In the genomic region with DNA sequence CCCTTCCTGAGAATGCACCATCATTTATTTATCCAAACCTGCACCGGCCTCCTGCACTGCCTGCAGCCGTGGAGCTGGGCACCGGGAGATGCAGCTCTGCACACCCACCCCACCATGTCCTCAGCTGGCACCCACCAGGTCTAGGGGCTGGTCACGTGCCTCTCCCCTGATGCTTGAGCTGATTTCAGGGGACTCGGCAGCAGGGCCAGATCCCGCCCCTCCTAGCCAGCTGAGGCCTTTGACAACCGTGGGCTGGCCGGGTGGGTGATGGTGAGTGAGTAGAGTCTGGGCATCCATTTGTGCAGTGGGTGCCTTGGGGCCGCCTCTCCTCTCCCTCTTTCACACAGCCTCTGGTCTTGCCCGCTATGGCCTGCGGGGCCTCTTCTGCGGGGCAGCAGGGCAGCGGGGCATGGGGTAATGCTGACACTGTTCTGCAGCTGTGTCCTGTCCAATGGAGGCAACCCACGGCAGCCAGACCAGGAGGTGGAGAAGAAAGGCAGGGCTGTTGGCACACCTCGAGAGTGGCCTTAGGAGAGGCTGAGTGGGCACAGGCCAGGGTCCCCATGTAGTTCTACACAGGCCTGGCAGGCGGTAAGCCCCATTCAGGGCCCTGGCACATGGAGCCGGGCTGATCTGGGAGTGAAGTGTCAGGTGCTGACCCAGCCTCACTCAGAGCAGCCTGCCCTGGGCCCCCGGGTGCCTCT, we compare ENCODE assay signal across 15 cellular contexts. TPM values are rescaled to one million over a fixed set of nuclear protein-coding genes. Genes with fewer than 3 reads are reported as not detected.
DNase-seq lines count a peak whose midpoint lies in the region; ATAC-seq and TF ChIP-seq lines count a peak whose summit lies in the region.
"Had no signal": no experiment of that assay in that cellular context is flagged by ENCODE, and none has a peak within 500 bp of the region (broad histone marks: within the 10 kb centered on the region; RNA-seq: fewer than 3 reads in every experiment).

No MANE protein-coding gene starts in this region.

- no peaks in the 10 kb centered on the region for H3K36me3 ChIP-seq in body of pancreas (replicated peaks in 1 of 2; ENCODE audit: insufficient read depth in 1 of 2, low read depth in 2 of 2)

- DNase-seq in Right ventricle myocardium inferior (ENCODE audit: missing footprints) (peak; percentile 54), left ventricle myocardium superior (no peak), body of pancreas (peak in 1 of 4 donors; percentile 21), neural crest cell (ENCODE audit: low read depth, low spot score) (no peak)
- no peak for DNase-seq in CD4-positive, alpha-beta T cell
- no peak for DNase-seq in activated naive CD4-positive, alpha-beta T cell treated with anti-CD3 and anti-CD28 coated beads, Interleukin-2, amount 10 ng/mL, durations not matched to agents 7 days and 5 days
- DNase-seq: COR-L47, DMS 273 treated with DMSO at 0.1 percent for 48 hours, DMS53, DND-41, EL, H9 had no signal

- no peak for TF ChIP-seq POLR2A in body of pancreas (IDR thresholded peaks at IDR 0.05)

- peak overlapping the region; percentile 79 to 94 (median 84) for H3K27ac ChIP-seq in body of pancreas
- no peak overlapping the region for H3K27ac ChIP-seq in CD4-positive, alpha-beta T cell (ENCODE audit: low read depth, low read length)
- H3K27ac ChIP-seq: BLaER1 treated with 17β-estradiol and CSF1 and Interleukin-3, amounts not matched to agents 10 nM and 100 nM had no signal

- no peaks in the 10 kb centered on the region for H3K27me3 Mint-ChIP-seq in neural crest cell (ENCODE audit: low read depth)
- H3K27me3 Mint-ChIP-seq in CD4-positive, alpha-beta T cell: peaks cover 2% of the 10 kb centered on the region
- peaks cover 35% of the 10 kb centered on the region for H3K27me3 Mint-ChIP-seq in activated naive CD4-positive, alpha-beta T cell treated with anti-CD3 and anti-CD28 coated beads, Interleukin-2, amount 10 ng/mL, durations not matched to agents 7 days and 5 days

- H3K27ac Mint-ChIP-seq in neural crest cell (ENCODE audit: unreplicated experiment): no peak overlapping the region
- H3K27ac Mint-ChIP-seq in CD4-positive, alpha-beta T cell: no peak overlapping the region
- no peak overlapping the region for H3K27ac Mint-ChIP-seq in activated naive CD4-positive, alpha-beta T cell treated with anti-CD3 and anti-CD28 coated beads, Interleukin-2, amount 10 ng/mL, durations not matched to agents 7 days and 5 days
- H3K27ac Mint-ChIP-seq: B cell; CD8-positive, alpha-beta memory T cell; H9 had no signal

- H3K9me3 Mint-ChIP-seq in neural crest cell: no peaks in the 10 kb centered on the region
- no peaks in the 10 kb centered on the region for H3K9me3 Mint-ChIP-seq in CD4-positive, alpha-beta T cell
- peaks cover 2% of the 10 kb centered on the region for H3K9me3 Mint-ChIP-seq in activated naive CD4-positive, alpha-beta T cell treated with anti-CD3 and anti-CD28 coated beads, Interleukin-2, amount 10 ng/mL, durations not matched to agents 7 days and 5 days

- WGBS in body of pancreas, 2 donors: 76 to 79% methylated on average over 4 to 18 of the region's 18 CpGs

- CTCF ChIA-PET in CD4-positive, alpha-beta T cell (lab: Charles Lee): no interaction called here
- CTCF ChIA-PET in activated naive CD4-positive, alpha-beta T cell treated with anti-CD3 and anti-CD28 coated beads, Interleukin-2, amount 10 ng/mL, durations not matched to agents 7 days and 5 days (lab: Charles Lee): no interaction called here

- ATAC-seq in Right ventricle myocardium inferior (no peak), left ventricle myocardium superior (no peak), body of pancreas (no peak)
- no peak for ATAC-seq in CD4-positive, alpha-beta T cell (ENCODE audit: poor library complexity)

- no peaks in the 10 kb centered on the region for H3K27me3 ChIP-seq in body of pancreas
- no peaks in the 10 kb centered on the region for H3K27me3 ChIP-seq in CD4-positive, alpha-beta T cell (ENCODE audit: control insufficient read depth, insufficient read depth, low read length)

- peaks cover 8% of the 10 kb centered on the region for H3K4me1 Mint-ChIP-seq in neural crest cell
- H3K4me1 Mint-ChIP-seq in CD4-positive, alpha-beta T cell (ENCODE audit: low read depth): no peaks in the 10 kb centered on the region
- H3K4me1 Mint-ChIP-seq in activated naive CD4-positive, alpha-beta T cell treated with anti-CD3 and anti-CD28 coated beads, Interleukin-2, amount 10 ng/mL, durations not matched to agents 7 days and 5 days: peaks cover 2% of the 10 kb centered on the region

- POLR2A ChIA-PET in CD4-positive, alpha-beta T cell (lab: Charles Lee): no interaction called here

- TF ChIP-seq CTCF in body of pancreas (IDR thresholded peaks at IDR 0.05): no peak
- TF ChIP-seq CTCF in neural crest cell (conservative IDR thresholded peaks at IDR 0.05): no peak
- TF ChIP-seq CTCF in CD4-positive, alpha-beta T cell (IDR thresholded peaks at IDR 0.05): no peak

- peak overlapping the region; percentile 72 for H3K4me3 Mint-ChIP-seq in neural crest cell
- no peak overlapping the region for H3K4me3 Mint-ChIP-seq in CD4-positive, alpha-beta T cell
- no peak overlapping the region for H3K4me3 Mint-ChIP-seq in activated naive CD4-positive, alpha-beta T cell treated with anti-CD3 and anti-CD28 coated beads, Interleukin-2, amount 10 ng/mL, durations not matched to agents 7 days and 5 days
- H3K4me3 Mint-ChIP-seq: B cell, H9 had no signal

- H3K9me3 ChIP-seq in body of pancreas: no peaks in the 10 kb centered on the region
- H3K9me3 ChIP-seq in CD4-positive, alpha-beta T cell (ENCODE audit: control insufficient read depth, low read length): no peaks in the 10 kb centered on the region

- intact Hi-C loops in Right ventricle myocardium inferior (cut with DNase I): no loop called here
- intact Hi-C loops in left ventricle myocardium superior (cut with micrococcal nuclease): no loop called here
- intact Hi-C loops in body of pancreas (cut with DNase I): no loop called here
- intact Hi-C loops in CD4-positive, alpha-beta T cell (cut with DNase I, micrococcal nuclease): no loop called here

- H3K4me1 ChIP-seq in body of pancreas: peaks cover 58% of the 10 kb centered on the region

- H3K36me3 Mint-ChIP-seq in neural crest cell (ENCODE audit: low read depth): peaks cover 10% of the 10 kb centered on the region
- no peaks in the 10 kb centered on the region for H3K36me3 Mint-ChIP-seq in CD4-positive, alpha-beta T cell (ENCODE audit: low read depth)
- H3K36me3 Mint-ChIP-seq in activated naive CD4-positive, alpha-beta T cell treated with anti-CD3 and anti-CD28 coated beads, Interleukin-2, amount 10 ng/mL, durations not matched to agents 7 days and 5 days: no peaks in the 10 kb centered on the region
- H3K36me3 Mint-ChIP-seq: CD8-positive, alpha-beta memory T cell had no signal

- no peak overlapping the region for H3K4me3 ChIP-seq in body of pancreas
- H3K4me3 ChIP-seq: BLaER1 treated with 17β-estradiol and CSF1 and Interleukin-3, amounts not matched to agents 10 nM and 100 nM had no signal

RNA-seq across cellular contexts. Expression of a gene that starts 38.5 kb away (rescaled TPM):
- total RNA-seq in Right ventricle myocardium inferior (7.4 TPM), left ventricle myocardium superior (9.1 TPM), body of pancreas (10 to 100 TPM in 1 of 2 donors, 1 to 10 TPM in 1; 1.0 to 11.5 TPM), neural crest cell (0.09 and 1.3 TPM in 2 replicates)
- total RNA-seq in CD4-positive, alpha-beta T cell: not detected
- total RNA-seq: B cell had no signal
